ENCODE assay signal across 1 cellular context in the genomic region with DNA sequence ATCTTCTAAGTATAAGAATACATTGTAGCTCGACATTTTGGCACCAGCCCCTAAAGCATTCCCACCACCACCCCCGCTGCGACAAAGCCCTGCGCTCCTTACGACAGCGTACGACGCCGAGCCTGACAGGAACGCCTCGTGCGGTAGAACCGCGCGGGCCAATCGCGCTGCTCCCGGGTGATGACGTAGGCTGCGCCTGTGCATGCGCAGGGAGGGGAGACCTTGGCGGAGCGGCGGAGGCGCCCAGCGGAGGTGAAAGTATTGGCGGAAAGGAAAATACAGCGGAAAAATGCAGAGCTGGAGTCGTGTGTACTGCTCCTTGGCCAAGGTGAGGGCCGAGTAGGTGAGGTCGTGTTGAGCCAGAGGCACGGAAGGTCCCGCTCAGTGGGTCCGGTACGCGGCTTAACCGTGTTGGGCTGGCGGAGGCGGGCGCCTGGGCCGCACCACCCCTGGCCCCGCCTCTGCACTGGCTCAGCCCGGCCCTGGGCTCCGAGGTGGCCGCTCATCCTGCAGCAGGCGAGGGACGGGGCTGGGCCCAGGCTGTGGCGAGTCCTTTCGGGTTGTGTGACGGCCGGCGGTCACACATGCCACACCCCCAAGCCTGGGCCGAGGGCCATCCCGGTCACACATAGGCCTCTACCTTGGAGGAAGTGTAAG.
A peak's percentile ranks its signal among the peaks of the same experiment; 100 is the strongest.
TF ChIP-seq lines count a peak whose summit lies in the region.

Gene DLD (plus strand): TSS at position 222 of the 657 bp plus-strand sequence. CDS start 68 bp downstream, at position 290.

TF ChIP-seq in WTC11, 78 proteins besides CTCF, POLR2A, EP300 and RAD21 (continued from another document and continues in another):
- TF ChIP-seq ATF2 (CRISPR knock-in tag; IDR thresholded peaks at IDR 0.05; ENCODE audit: borderline replicate concordance, low read depth): no peak
- peak; percentile 71 for TF ChIP-seq NFYB (CRISPR knock-in tag; conservative IDR thresholded peaks at IDR 0.05; ENCODE audit: low read depth)
- TF ChIP-seq JAZF1 (CRISPR knock-in tag; IDR thresholded peaks at IDR 0.05): no peak
- TF ChIP-seq, protein P1, sequence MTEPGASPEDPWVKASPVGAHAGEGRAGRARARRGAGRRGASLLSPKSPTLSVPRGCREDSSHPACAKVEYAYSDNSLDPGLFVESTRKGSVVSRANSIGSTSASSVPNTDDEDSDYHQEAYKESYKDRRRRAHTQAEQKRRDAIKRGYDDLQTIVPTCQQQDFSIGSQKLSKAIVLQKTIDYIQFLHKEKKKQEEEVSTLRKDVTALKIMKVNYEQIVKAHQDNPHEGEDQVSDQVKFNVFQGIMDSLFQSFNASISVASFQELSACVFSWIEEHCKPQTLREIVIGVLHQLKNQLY (CRISPR knock-in tag; IDR thresholded peaks at IDR 0.05): no peak
- TF ChIP-seq ELF4 (CRISPR knock-in tag; IDR thresholded peaks at IDR 0.05; ENCODE audit: low read depth): no peak
- no peak for TF ChIP-seq ZNF317 (CRISPR knock-in tag; IDR thresholded peaks at IDR 0.05; ENCODE audit: borderline replicate concordance, low read depth)
- peak; percentile 77 for TF ChIP-seq TEAD1 (CRISPR knock-in tag; IDR thresholded peaks at IDR 0.05)
- TF ChIP-seq, protein P2, sequence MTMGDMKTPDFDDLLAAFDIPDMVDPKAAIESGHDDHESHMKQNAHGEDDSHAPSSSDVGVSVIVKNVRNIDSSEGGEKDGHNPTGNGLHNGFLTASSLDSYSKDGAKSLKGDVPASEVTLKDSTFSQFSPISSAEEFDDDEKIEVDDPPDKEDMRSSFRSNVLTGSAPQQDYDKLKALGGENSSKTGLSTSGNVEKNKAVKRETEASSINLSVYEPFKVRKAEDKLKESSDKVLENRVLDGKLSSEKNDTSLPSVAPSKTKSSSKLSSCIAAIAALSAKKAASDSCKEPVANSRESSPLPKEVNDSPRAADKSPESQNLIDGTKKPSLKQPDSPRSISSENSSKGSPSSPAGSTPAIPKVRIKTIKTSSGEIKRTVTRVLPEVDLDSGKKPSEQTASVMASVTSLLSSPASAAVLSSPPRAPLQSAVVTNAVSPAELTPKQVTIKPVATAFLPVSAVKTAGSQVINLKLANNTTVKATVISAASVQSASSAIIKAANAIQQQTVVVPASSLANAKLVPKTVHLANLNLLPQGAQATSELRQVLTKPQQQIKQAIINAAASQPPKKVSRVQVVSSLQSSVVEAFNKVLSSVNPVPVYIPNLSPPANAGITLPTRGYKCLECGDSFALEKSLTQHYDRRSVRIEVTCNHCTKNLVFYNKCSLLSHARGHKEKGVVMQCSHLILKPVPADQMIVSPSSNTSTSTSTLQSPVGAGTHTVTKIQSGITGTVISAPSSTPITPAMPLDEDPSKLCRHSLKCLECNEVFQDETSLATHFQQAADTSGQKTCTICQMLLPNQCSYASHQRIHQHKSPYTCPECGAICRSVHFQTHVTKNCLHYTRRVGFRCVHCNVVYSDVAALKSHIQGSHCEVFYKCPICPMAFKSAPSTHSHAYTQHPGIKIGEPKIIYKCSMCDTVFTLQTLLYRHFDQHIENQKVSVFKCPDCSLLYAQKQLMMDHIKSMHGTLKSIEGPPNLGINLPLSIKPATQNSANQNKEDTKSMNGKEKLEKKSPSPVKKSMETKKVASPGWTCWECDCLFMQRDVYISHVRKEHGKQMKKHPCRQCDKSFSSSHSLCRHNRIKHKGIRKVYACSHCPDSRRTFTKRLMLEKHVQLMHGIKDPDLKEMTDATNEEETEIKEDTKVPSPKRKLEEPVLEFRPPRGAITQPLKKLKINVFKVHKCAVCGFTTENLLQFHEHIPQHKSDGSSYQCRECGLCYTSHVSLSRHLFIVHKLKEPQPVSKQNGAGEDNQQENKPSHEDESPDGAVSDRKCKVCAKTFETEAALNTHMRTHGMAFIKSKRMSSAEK (CRISPR knock-in tag; IDR thresholded peaks at IDR 0.05; ENCODE audit: borderline replicate concordance): no peak
- TF ChIP-seq NR1H2 (CRISPR knock-in tag; IDR thresholded peaks at IDR 0.05): no peak
- TF ChIP-seq MYBL2 (CRISPR knock-in tag; IDR thresholded peaks at IDR 0.05): no peak
- TF ChIP-seq, protein P3, sequence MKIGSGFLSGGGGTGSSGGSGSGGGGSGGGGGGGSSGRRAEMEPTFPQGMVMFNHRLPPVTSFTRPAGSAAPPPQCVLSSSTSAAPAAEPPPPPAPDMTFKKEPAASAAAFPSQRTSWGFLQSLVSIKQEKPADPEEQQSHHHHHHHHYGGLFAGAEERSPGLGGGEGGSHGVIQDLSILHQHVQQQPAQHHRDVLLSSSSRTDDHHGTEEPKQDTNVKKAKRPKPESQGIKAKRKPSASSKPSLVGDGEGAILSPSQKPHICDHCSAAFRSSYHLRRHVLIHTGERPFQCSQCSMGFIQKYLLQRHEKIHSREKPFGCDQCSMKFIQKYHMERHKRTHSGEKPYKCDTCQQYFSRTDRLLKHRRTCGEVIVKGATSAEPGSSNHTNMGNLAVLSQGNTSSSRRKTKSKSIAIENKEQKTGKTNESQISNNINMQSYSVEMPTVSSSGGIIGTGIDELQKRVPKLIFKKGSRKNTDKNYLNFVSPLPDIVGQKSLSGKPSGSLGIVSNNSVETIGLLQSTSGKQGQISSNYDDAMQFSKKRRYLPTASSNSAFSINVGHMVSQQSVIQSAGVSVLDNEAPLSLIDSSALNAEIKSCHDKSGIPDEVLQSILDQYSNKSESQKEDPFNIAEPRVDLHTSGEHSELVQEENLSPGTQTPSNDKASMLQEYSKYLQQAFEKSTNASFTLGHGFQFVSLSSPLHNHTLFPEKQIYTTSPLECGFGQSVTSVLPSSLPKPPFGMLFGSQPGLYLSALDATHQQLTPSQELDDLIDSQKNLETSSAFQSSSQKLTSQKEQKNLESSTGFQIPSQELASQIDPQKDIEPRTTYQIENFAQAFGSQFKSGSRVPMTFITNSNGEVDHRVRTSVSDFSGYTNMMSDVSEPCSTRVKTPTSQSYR (CRISPR knock-in tag; IDR thresholded peaks at IDR 0.05): no peak
- TF ChIP-seq, protein P4, sequence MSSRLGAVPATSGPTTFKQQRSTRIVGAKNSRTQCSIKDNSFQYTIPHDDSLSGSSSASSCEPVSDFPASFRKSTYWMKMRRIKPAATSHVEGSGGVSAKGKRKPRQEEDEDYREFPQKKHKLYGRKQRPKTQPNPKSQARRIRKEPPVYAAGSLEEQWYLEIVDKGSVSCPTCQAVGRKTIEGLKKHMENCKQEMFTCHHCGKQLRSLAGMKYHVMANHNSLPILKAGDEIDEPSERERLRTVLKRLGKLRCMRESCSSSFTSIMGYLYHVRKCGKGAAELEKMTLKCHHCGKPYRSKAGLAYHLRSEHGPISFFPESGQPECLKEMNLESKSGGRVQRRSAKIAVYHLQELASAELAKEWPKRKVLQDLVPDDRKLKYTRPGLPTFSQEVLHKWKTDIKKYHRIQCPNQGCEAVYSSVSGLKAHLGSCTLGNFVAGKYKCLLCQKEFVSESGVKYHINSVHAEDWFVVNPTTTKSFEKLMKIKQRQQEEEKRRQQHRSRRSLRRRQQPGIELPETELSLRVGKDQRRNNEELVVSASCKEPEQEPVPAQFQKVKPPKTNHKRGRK (CRISPR knock-in tag; IDR thresholded peaks at IDR 0.05; ENCODE audit: borderline replicate concordance): no peak
- no peak for TF ChIP-seq CREB1 (CRISPR knock-in tag; IDR thresholded peaks at IDR 0.05)
- TF ChIP-seq ZNF423 (CRISPR knock-in tag; IDR thresholded peaks at IDR 0.05): no peak
- TF ChIP-seq, protein P5, sequence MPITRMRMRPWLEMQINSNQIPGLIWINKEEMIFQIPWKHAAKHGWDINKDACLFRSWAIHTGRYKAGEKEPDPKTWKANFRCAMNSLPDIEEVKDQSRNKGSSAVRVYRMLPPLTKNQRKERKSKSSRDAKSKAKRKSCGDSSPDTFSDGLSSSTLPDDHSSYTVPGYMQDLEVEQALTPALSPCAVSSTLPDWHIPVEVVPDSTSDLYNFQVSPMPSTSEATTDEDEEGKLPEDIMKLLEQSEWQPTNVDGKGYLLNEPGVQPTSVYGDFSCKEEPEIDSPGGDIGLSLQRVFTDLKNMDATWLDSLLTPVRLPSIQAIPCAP (CRISPR knock-in tag; IDR thresholded peaks at IDR 0.05): peak; percentile 31; the same call in 1 of the 2 replicates
- no peak for TF ChIP-seq ZBTB43 (CRISPR knock-in tag; IDR thresholded peaks at IDR 0.05)
- TF ChIP-seq ATF1 (CRISPR knock-in tag; IDR thresholded peaks at IDR 0.05): 0 out of 2 replicates have a peak, but pooled peaks have one; percentile 37
- no peak for TF ChIP-seq E2F1 (CRISPR knock-in tag; IDR thresholded peaks at IDR 0.05)
- TF ChIP-seq, protein P6, sequence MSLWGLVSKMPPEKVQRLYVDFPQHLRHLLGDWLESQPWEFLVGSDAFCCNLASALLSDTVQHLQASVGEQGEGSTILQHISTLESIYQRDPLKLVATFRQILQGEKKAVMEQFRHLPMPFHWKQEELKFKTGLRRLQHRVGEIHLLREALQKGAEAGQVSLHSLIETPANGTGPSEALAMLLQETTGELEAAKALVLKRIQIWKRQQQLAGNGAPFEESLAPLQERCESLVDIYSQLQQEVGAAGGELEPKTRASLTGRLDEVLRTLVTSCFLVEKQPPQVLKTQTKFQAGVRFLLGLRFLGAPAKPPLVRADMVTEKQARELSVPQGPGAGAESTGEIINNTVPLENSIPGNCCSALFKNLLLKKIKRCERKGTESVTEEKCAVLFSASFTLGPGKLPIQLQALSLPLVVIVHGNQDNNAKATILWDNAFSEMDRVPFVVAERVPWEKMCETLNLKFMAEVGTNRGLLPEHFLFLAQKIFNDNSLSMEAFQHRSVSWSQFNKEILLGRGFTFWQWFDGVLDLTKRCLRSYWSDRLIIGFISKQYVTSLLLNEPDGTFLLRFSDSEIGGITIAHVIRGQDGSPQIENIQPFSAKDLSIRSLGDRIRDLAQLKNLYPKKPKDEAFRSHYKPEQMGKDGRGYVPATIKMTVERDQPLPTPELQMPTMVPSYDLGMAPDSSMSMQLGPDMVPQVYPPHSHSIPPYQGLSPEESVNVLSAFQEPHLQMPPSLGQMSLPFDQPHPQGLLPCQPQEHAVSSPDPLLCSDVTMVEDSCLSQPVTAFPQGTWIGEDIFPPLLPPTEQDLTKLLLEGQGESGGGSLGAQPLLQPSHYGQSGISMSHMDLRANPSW (CRISPR knock-in tag; conservative IDR thresholded peaks at IDR 0.05; ENCODE audit: low read depth): no peak
- 0 out of 2 replicates have a peak, but pooled peaks have one; percentile 66 for TF ChIP-seq SP1 (CRISPR knock-in tag; conservative IDR thresholded peaks at IDR 0.05)
- no peak for TF ChIP-seq TP53 (CRISPR knock-in tag; IDR thresholded peaks at IDR 0.05)
- no peak for TF ChIP-seq JUN (CRISPR knock-in tag; IDR thresholded peaks at IDR 0.05)
- TF ChIP-seq, protein P7, sequence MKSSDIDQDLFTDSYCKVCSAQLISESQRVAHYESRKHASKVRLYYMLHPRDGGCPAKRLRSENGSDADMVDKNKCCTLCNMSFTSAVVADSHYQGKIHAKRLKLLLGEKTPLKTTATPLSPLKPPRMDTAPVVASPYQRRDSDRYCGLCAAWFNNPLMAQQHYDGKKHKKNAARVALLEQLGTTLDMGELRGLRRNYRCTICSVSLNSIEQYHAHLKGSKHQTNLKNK (CRISPR knock-in tag; IDR thresholded peaks at IDR 0.05): no peak
- TF ChIP-seq, protein P8, sequence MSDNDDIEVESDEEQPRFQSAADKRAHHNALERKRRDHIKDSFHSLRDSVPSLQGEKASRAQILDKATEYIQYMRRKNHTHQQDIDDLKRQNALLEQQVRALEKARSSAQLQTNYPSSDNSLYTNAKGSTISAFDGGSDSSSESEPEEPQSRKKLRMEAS (CRISPR knock-in tag; IDR thresholded peaks at IDR 0.05): peak; percentile 88; the same call in 1 of the 2 replicates
- no peak for TF ChIP-seq CDX4 (CRISPR knock-in tag; IDR thresholded peaks at IDR 0.05; ENCODE audit: borderline replicate concordance)
